ENCODE assay signal across 1 cellular context in the genomic region with DNA sequence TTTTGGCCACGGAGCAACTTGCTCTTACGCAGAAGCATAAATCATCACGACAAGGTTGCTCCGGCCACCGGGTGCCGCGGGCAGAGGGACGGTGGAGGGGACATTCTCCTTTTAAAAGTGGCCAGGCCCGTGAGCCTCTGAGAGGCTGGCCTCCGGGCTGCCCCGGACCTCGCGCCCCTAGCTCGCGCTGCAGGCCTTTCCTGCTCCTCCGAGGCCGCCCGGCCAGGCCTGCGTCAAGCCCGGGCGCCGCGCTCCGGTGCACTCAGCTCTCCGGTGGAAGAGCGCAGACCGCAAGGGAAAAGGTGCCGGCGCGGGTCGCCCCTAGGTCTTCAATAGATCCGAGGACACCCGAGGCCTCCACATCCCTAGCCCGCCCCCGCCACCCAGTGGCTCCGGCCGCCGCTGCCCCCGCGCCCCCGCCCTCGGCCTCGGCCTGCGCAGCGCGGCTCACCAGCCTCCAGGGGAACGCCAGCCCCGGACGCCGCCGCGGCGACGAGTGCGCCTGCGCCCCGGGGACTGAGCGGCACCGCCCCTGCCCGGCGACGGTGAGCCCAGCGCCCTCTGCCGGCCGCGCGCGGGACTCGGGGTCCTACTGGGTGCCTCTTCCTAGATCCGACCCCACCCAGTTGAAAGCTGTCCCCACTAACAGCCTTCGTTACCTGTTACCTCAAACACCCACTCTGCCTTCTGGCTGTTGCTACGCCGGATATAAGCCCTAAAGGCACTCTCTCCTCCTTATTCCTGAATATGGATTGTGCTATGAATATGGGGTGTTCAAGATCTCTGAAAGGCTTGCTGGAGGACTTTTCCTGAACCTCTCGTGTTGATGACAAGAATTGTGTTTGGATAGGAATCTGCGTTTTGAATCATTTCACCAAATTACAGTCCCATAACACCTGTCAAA.
A peak's percentile ranks its signal among the peaks of the same experiment; 100 is the strongest.
TF ChIP-seq lines count a peak whose summit lies in the region.

A gene (minus strand): TSS at position 500 of the 904 bp plus-strand sequence. CDS start 10,671 bp downstream, outside the sequence.

TF ChIP-seq in HCT116, 20 proteins besides CTCF, POLR2A, EP300 and RAD21 (continued from another document):
- TF ChIP-seq, protein P1, sequence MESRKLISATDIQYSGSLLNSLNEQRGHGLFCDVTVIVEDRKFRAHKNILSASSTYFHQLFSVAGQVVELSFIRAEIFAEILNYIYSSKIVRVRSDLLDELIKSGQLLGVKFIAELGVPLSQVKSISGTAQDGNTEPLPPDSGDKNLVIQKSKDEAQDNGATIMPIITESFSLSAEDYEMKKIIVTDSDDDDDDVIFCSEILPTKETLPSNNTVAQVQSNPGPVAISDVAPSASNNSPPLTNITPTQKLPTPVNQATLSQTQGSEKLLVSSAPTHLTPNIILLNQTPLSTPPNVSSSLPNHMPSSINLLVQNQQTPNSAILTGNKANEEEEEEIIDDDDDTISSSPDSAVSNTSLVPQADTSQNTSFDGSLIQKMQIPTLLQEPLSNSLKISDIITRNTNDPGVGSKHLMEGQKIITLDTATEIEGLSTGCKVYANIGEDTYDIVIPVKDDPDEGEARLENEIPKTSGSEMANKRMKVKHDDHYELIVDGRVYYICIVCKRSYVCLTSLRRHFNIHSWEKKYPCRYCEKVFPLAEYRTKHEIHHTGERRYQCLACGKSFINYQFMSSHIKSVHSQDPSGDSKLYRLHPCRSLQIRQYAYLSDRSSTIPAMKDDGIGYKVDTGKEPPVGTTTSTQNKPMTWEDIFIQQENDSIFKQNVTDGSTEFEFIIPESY (IDR thresholded peaks at IDR 0.05; ENCODE audit: extremely low read depth, insufficient replicate concordance, low read length): no peak
- peak; percentile 77 for TF ChIP-seq EGR1 (IDR thresholded peaks at IDR 0.05; ENCODE audit: low read depth)
